Comparison of ENCODE assay signal across 8 cellular contexts in genomic region chr19:49929611-49930482, GRCh38. TPM values are rescaled to one million over a fixed set of nuclear protein-coding genes. Genes with fewer than 3 reads are reported as not detected.
A peak's percentile ranks its signal among the peaks of the same experiment; 100 is the strongest.
DNase-seq lines count a peak whose midpoint lies in the region; ATAC-seq and TF ChIP-seq lines count a peak whose summit lies in the region.

No MANE protein-coding gene starts in this region.

- no peaks in the 10 kb centered on the region for H3K79me1 ChIP-seq in H9 (ENCODE audit: insufficient read depth, low read depth, low read length, poor library complexity, severe bottlenecking)

- WGBS in H9 (ENCODE audit: extremely low coverage, insufficient read length, low lambda C conversion rate), result no CpG with 5 or more reads among the region's 43 CpGs

- H3K4me1 ChIP-seq in H9 (ENCODE audit: insufficient read depth, low read length), result no peaks in the 10 kb centered on the region; the same call in 1 of the 2 replicates
- H3K4me1 ChIP-seq in foreskin keratinocyte, result peaks cover 7% of the 10 kb centered on the region
- peaks cover 9% of the 10 kb centered on the region for H3K4me1 ChIP-seq in neural progenitor cell
- peaks cover 22% of the 10 kb centered on the region for H3K4me1 ChIP-seq in stomach smooth muscle (ENCODE audit: control insufficient read depth, insufficient read depth, low read length)

- H2BK5ac ChIP-seq in H9 (ENCODE audit: insufficient read length, low read length), result no peak overlapping the region

- no peak overlapping the region for H4K8ac ChIP-seq in H9 (replicated peaks; ENCODE audit: insufficient read length, low read depth, low read length)

- H3K9me3 ChIP-seq in H9 (ENCODE audit: control insufficient read depth, low read depth, low read length) (no peaks in the 10 kb centered on the region), MG63 (no peaks in the 10 kb centered on the region), neural progenitor cell (ENCODE audit: low read depth) (no peaks in the 10 kb centered on the region), stomach smooth muscle (ENCODE audit: control insufficient read depth in 2 of 2, low read length in 2 of 2) (no peaks in the 10 kb centered on the region)

- H2AK5ac ChIP-seq in H9 (ENCODE audit: insufficient read length, low read length), result no peak overlapping the region

- H3K9ac ChIP-seq in H9 (ENCODE audit: extremely low read depth, insufficient read length, low read length) (peak overlapping the region; percentile 73), neural progenitor cell (peak overlapping the region; percentile 75), stomach smooth muscle (ENCODE audit: low read length in 2 of 2) (peak overlapping the region; percentile 83 to 86)

- peaks cover 22% of the 10 kb centered on the region; the same call in 1 of the 2 replicates for H3K79me2 ChIP-seq in H9 (ENCODE audit: insufficient read depth, low read length)
- H3K79me2 ChIP-seq in neural progenitor cell (ENCODE audit: low read depth), result peaks cover 44% of the 10 kb centered on the region

- no peak overlapping the region for H2BK15ac ChIP-seq in H9 (ENCODE audit: low read depth, low read length)

- H3T11ph ChIP-seq in H9 (ENCODE audit: low read length), result no peak overlapping the region

- H3K18ac ChIP-seq in H9 (ENCODE audit: insufficient read length, low read depth, low read length), result peak overlapping the region; percentile 53

- no peak overlapping the region for H4K5ac ChIP-seq in H9 (ENCODE audit: insufficient read length, low read depth, low read length)

- TF ChIP-seq CTCF in H9 (conservative IDR thresholded peaks at IDR 0.05) (no peak), foreskin keratinocyte (conservative IDR thresholded peaks at IDR 0.05) (no peak), neural progenitor cell (IDR thresholded peaks at IDR 0.05) (no peak)

- H4K20me1 ChIP-seq in H9 (ENCODE audit: control insufficient read depth, insufficient read depth, insufficient read length), result peaks cover 2% of the 10 kb centered on the region
- peaks cover 28% of the 10 kb centered on the region for H4K20me1 ChIP-seq in neural progenitor cell (ENCODE audit: low read depth)

- no peak overlapping the region for H2BK120ac ChIP-seq in H9 (ENCODE audit: low read depth, low read length, poor library complexity, severe bottlenecking)

- H3K23me2 ChIP-seq in H9 (ENCODE audit: insufficient read length, low read depth, low read length, poor library complexity, severe bottlenecking), result peaks cover 10% of the 10 kb centered on the region

- no peak overlapping the region for H3K23ac ChIP-seq in H9 (ENCODE audit: insufficient read length, low read depth, low read length)

- H3K36me3 ChIP-seq in MG63 (peaks cover 54% of the 10 kb centered on the region), neural progenitor cell (no peaks in the 10 kb centered on the region), stomach smooth muscle (ENCODE audit: control insufficient read depth in 2 of 2, insufficient read depth in 2 of 2, low read length in 2 of 2) (peaks cover 5 to 8% of the 10 kb centered on the region in 2 donors)

- no peak overlapping the region for H3K56ac ChIP-seq in H9 (ENCODE audit: insufficient read length, low read depth, low read length)

- H2AFZ ChIP-seq in H9 (ENCODE audit: low read length), result no peak overlapping the region
- H2AFZ ChIP-seq in neural progenitor cell (replicated peaks), result peak overlapping the region; percentile 79

- no peak overlapping the region for H3K27ac ChIP-seq in H9 (ENCODE audit: insufficient read length, low read depth, low read length)
- peak overlapping the region; percentile 93 for H3K27ac ChIP-seq in foreskin keratinocyte
- peak overlapping the region; percentile 87 for H3K27ac ChIP-seq in neural progenitor cell
- H3K27ac ChIP-seq in stomach smooth muscle (ENCODE audit: low read length), result peak overlapping the region; percentile 88

- H3K14ac ChIP-seq in H9 (ENCODE audit: insufficient read depth, low read length), result peak overlapping the region; percentile 60

- no peak overlapping the region for H3K4ac ChIP-seq in H9 (ENCODE audit: low read depth, low read length)

- peak overlapping the region; percentile 97 for H3K4me3 ChIP-seq in MG63
- peak overlapping the region; percentile 76 for H3K4me3 ChIP-seq in neural progenitor cell
- peak overlapping the region; percentile 93 to 94 for H3K4me3 ChIP-seq in stomach smooth muscle (ENCODE audit: low read length in 2 of 2)

- DNase-seq in ELR (ENCODE audit: low read depth) (peak; percentile 96), H9 (peak; percentile 95), MG63 (peak; percentile 94), SHP77 (lab: John Stamatoyannopoulos, UW) (peak; percentile 93 to 94), activated gamma-delta T cell (lab: John Stamatoyannopoulos, UW) (peak; percentile 74), foreskin keratinocyte (peak; percentile 83 to 93), neural progenitor cell (ENCODE audit: low spot score) (peak; percentile 98)

- H3K4me1 Mint-ChIP-seq in H9 (peaks cover 18 to 32% of the 10 kb centered on the region in 2 experiments), neural progenitor cell (peaks cover 28% of the 10 kb centered on the region)

- H3K4me3 Mint-ChIP-seq in H9 (peak overlapping the region; percentile 95 to 99), neural progenitor cell (peak overlapping the region; percentile 95)

- no peak overlapping the region for H2BK20ac ChIP-seq in H9 (ENCODE audit: low read depth, low read length, poor library complexity, severe bottlenecking)

- H3K9me3 Mint-ChIP-seq in H9 (peaks cover 0 to 4% of the 10 kb centered on the region in 2 experiments; a peak in 3 of 5 replicates), neural progenitor cell (no peaks in the 10 kb centered on the region)

- peaks cover 3% of the 10 kb centered on the region for H3K27me3 Mint-ChIP-seq in H9 (ENCODE audit: low read depth)
- H3K27me3 Mint-ChIP-seq in neural progenitor cell (ENCODE audit: insufficient read depth, low read depth), result peaks cover 11% of the 10 kb centered on the region

- H2BK12ac ChIP-seq in H9 (ENCODE audit: insufficient read length, low read depth, low read length), result no peak overlapping the region

- peak overlapping the region; percentile 82 for H3K4me2 ChIP-seq in H9 (ENCODE audit: insufficient read depth, insufficient read length, low read length)
- H3K4me2 ChIP-seq in neural progenitor cell, result peak overlapping the region; percentile 94

- H3K27me3 ChIP-seq in H9 (ENCODE audit: insufficient read depth, low read length) (no peaks in the 10 kb centered on the region), MG63 (no peaks in the 10 kb centered on the region), foreskin keratinocyte (no peaks in the 10 kb centered on the region), neural progenitor cell (no peaks in the 10 kb centered on the region), stomach smooth muscle (ENCODE audit: control insufficient read depth in 1 of 2, insufficient read depth in 2 of 2, low read length in 2 of 2) (no peaks in the 10 kb centered on the region)

- ATAC-seq in foreskin keratinocyte, result peak; percentile 77

- H3K36me3 Mint-ChIP-seq in H9 (ENCODE audit: insufficient read depth in 1 of 3, low read depth in 3 of 3) (peaks cover 31 to 57% (median 37%) of the 10 kb centered on the region in 3 experiments), neural progenitor cell (peaks cover 18% of the 10 kb centered on the region)

- no peak overlapping the region for H4K91ac ChIP-seq in H9 (ENCODE audit: insufficient read length, low read depth, low read length)

- peaks cover 27% of the 10 kb centered on the region for H3F3A ChIP-seq in neural progenitor cell (ENCODE audit: low read depth)

- H3K27ac Mint-ChIP-seq in H9 (peak overlapping the region; percentile 99 to 100 (median 100)), neural progenitor cell (peak overlapping the region; percentile 100)

RNA-seq across cellular contexts. Expression of gene NUP62, which starts 0.5 kb away (rescaled TPM):
- total RNA-seq in H9 (2021) (127 and 137 TPM in 2 replicates), foreskin keratinocyte (62.0 and 62.1 TPM in 2 replicates), neural progenitor cell (ENCODE audit: low replicate concordance) (48.2 and 83.8 TPM in 2 replicates)
- total RNA-seq in MG63 (2014; rRNA removed; shearing (Covaris generic); ENCODE audit: low replicate concordance), result 76.0 and 81.5 TPM in 2 replicates
- 39.0 and 43.0 TPM in 2 replicates for polyA plus RNA-seq in foreskin keratinocyte

RNA-seq across cellular contexts. Expression of gene ATF5, which starts 0.8 kb away (rescaled TPM):
- total RNA-seq in H9 (2021) (18.5 and 20.6 TPM in 2 replicates), foreskin keratinocyte (15.4 and 15.9 TPM in 2 replicates), neural progenitor cell (ENCODE audit: low replicate concordance) (1.6 and 10.6 TPM in 2 replicates)
- 4.2 and 19.0 TPM in 2 replicates for total RNA-seq in MG63 (2014; rRNA removed; shearing (Covaris generic); ENCODE audit: low replicate concordance)
- polyA plus RNA-seq in foreskin keratinocyte, result 27.6 and 28.2 TPM in 2 replicates

RNA-seq across cellular contexts. Expression of gene SIGLEC11, which starts 31.1 kb away (rescaled TPM):
- total RNA-seq in H9 (2021), result not detected in 2 replicates
- total RNA-seq in MG63 (2014; rRNA removed; shearing (Covaris generic); ENCODE audit: low replicate concordance), result not detected in 2 replicates
- total RNA-seq in foreskin keratinocyte, result not detected in 2 replicates
- polyA plus RNA-seq in foreskin keratinocyte, result not detected in 2 replicates
- not detected in 2 replicates for total RNA-seq in neural progenitor cell (ENCODE audit: low replicate concordance)

RNA-seq across cellular contexts. Expression of gene IL4I1, which starts 33.2 kb away (rescaled TPM):
- 0.29 and 0.61 TPM in 2 replicates for total RNA-seq in H9 (2021)
- 3.6 TPM in 1 of 2 replicates, not detected in the other for total RNA-seq in MG63 (2014; rRNA removed; shearing (Covaris generic); ENCODE audit: low replicate concordance)
- 0.44 and 0.46 TPM in 2 replicates for total RNA-seq in foreskin keratinocyte
- polyA plus RNA-seq in foreskin keratinocyte, result 0.26 and 0.28 TPM in 2 replicates
- total RNA-seq in neural progenitor cell (ENCODE audit: low replicate concordance), result 0.56 TPM in 1 of 2 replicates, not detected in the other

RNA-seq across cellular contexts. Expression of gene TBC1D17, which starts 52.3 kb away (rescaled TPM):
- 33.6 and 33.9 TPM in 2 replicates for total RNA-seq in H9 (2021)
- total RNA-seq in MG63 (2014; rRNA removed; shearing (Covaris generic); ENCODE audit: low replicate concordance), result 5.2 and 11.5 TPM in 2 replicates
- total RNA-seq in foreskin keratinocyte, result 12.4 and 14.7 TPM in 2 replicates
- 20.5 and 27.4 TPM in 2 replicates for polyA plus RNA-seq in foreskin keratinocyte
- total RNA-seq in neural progenitor cell (ENCODE audit: low replicate concordance), result 10.4 and 15.9 TPM in 2 replicates
